In the genomic region with DNA sequence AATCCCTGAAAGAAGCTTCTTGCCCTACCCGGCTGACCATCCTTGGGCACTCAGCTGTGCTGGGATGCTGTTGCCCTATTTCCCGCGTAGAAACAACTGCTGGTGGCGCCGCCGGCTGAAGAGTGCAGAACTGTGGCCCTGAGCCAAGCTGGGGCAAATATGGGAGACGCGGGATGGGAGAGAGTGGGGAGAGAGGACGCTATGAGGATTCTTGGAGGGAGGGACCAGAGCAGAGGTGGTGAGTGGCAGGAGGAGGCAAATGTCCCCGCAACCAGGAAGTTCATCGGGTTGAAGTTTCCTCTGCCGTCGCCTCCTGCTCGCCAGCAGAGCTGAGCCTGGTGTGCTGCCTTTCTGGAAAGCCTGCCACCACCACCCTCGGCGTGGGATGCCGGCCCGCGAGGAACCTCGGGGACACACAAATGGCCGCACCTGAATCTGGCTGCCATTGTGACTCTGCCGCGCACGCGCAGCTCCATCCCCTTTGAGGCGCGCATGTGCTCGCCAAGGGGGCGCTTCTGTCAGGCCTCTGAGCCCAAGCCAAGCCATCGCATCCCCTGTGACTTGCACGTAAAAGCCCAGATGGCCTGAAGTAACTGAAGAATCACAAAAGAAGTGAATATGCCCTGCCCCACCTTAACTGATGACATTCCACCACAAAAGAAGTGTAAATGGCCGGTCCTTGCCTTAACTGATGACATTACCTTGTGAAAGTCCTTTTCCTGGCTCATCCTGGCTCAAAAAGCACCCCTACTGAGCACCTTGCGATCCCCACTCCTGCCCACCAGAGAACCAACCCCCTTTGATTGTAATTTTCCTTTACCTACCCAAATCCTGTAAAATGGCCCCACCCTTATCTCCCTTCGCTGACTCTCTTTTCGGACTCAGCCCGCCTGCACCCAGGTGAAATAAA, we compare ENCODE assay signal across 8 cellular contexts. TPM values are rescaled to one million over a fixed set of nuclear protein-coding genes. Genes with fewer than 3 reads are reported as not detected.
A peak's percentile ranks its signal among the peaks of the same experiment; 100 is the strongest.
DNase-seq lines count a peak whose midpoint lies in the region; ATAC-seq and TF ChIP-seq lines count a peak whose summit lies in the region.
"Not testable (repeated sequence)": the region's sequence is repeated elsewhere in the genome, so short reads cannot be mapped to it uniquely, and the experiment has no call there.

No MANE protein-coding gene starts in this region.

- H3K27ac Mint-ChIP-seq in activated T-cell treated with anti-CD3 and anti-CD28 coated beads, Interleukin-2, amount 50 U/mL, for 72 hours = peak overlapping the region; percentile 85

- WGBS in ovary, 3 donors = 17 to 39% (median 30%) methylated on average over 36 of the region's 36 CpGs

- H3K9me3 Mint-ChIP-seq in activated T-cell treated with anti-CD3 and anti-CD28 coated beads, Interleukin-2, amount 50 U/mL, for 72 hours = not testable (repeated sequence)

- H3K36me3 ChIP-seq in H7 (replicated peaks; ENCODE audit: control insufficient read depth, insufficient read depth, low read length); ovary: not testable (repeated sequence)

- H3K4me1 ChIP-seq in ovary (ENCODE audit: insufficient read depth) = not testable (repeated sequence)

- peaks cover 27% of the 10 kb centered on the region for H3K27me3 Mint-ChIP-seq in activated T-cell treated with anti-CD3 and anti-CD28 coated beads, Interleukin-2, amount 50 U/mL, for 72 hours (ENCODE audit: low read depth)

- not testable (repeated sequence) for H3K36me3 Mint-ChIP-seq in activated T-cell treated with anti-CD3 and anti-CD28 coated beads, Interleukin-2, amount 50 U/mL, for 72 hours (ENCODE audit: insufficient read depth in 2 of 2)

- H3K4me3 ChIP-seq in H7 (ENCODE audit: insufficient read depth, low read depth, low read length) (peak overlapping the region; percentile 43), dorsolateral prefrontal cortex (peak overlapping the region in 58 of 59 donors; percentile 12 to 71 (median 52)), iPS-18c (ENCODE audit: insufficient read depth, low read depth, low read length) (peak overlapping the region; percentile 62), ovary (peak overlapping the region; percentile 24)

- not testable (repeated sequence) for TF ChIP-seq EP300 in ovary (IDR thresholded peaks at IDR 0.05)

- H3K4me3 Mint-ChIP-seq in activated T-cell treated with anti-CD3 and anti-CD28 coated beads, Interleukin-2, amount 50 U/mL, for 72 hours = peak overlapping the region; percentile 84

- H3K4me1 Mint-ChIP-seq in activated T-cell treated with anti-CD3 and anti-CD28 coated beads, Interleukin-2, amount 50 U/mL, for 72 hours (ENCODE audit: low read depth) = peaks cover 31% of the 10 kb centered on the region

- TF ChIP-seq CTCF in dorsolateral prefrontal cortex (IDR thresholded peaks at IDR 0.05 in 54 of 56, conservative IDR thresholded peaks at IDR 0.05 in 2 of 56; ENCODE audit: low read depth in 1 of 56, partially characterized antibody in 56 of 56) = peak in 6 of 56 donors; percentile 8 to 17 (median 12)
- not testable (repeated sequence) for TF ChIP-seq CTCF in ovary (IDR thresholded peaks at IDR 0.05)

- intact Hi-C loops in dorsolateral prefrontal cortex (cut with DNase I); ovary (cut with DNase I): not testable (repeated sequence)

- not testable (repeated sequence) for H3K27me3 ChIP-seq in H7 (ENCODE audit: control insufficient read depth, insufficient read depth, low read length); ovary
- H3K27me3 ChIP-seq in dorsolateral prefrontal cortex = peaks cover 0 to 11% (median 0%) of the 10 kb centered on the region in 45 donors

- H3K27ac ChIP-seq in dorsolateral prefrontal cortex = peak overlapping the region in 19 of 59 donors; percentile 13 to 72 (median 52)
- H3K27ac ChIP-seq in ovary = not testable (repeated sequence)

- not testable (repeated sequence) for H3K9me3 ChIP-seq in iPS-18c (ENCODE audit: control insufficient read depth, insufficient read depth, low read length); ovary

- DNase-seq in DMS114 treated with DMSO at 0.1 percent for 48 hours (lab: John Stamatoyannopoulos, UW; ENCODE audit: unreplicated experiment) = peak; percentile 62
- DNase-seq in H7 = peak; percentile 69
- DNase-seq in RPMI7951 (ENCODE audit: low read depth) = peak; percentile 16
- DNase-seq in activated T-cell treated with anti-CD3 and anti-CD28 coated beads, Interleukin-2, amount 50 U/mL, for 72 hours = peak; percentile 48 to 65
- peak in 8 of 10 donors; percentile 23 to 61 (median 48) for DNase-seq in dorsolateral prefrontal cortex
- peak in 2 of 5 donors; percentile 41 for DNase-seq in ovary
- peak; percentile 22 for DNase-seq in stimulated activated CD8-positive, alpha-beta memory T cell treated with anti-CD3 and anti-CD28 coated beads, Interleukin-7, amount 100 ng/mL, for 24 hours (ENCODE audit: low read depth)

- TF ChIP-seq POLR2A in ovary (IDR thresholded peaks at IDR 0.05) = not testable (repeated sequence)

- peak; percentile 40 to 58 for ATAC-seq in activated T-cell treated with anti-CD3 and anti-CD28 coated beads, Interleukin-2, amount 50 U/mL, for 72 hours (replicated peaks in 1 of 2)

RNA-seq across cellular contexts. Expression of a gene that starts 36.9 kb away (rescaled TPM):
- total RNA-seq in H7 (2014; rRNA removed; shearing (Covaris generic)) = not detected in 2 replicates
- not detected in 2 replicates for total RNA-seq in RPMI7951 (2014; rRNA removed; shearing (Covaris generic))
- total RNA-seq in activated T-cell treated with anti-CD3 and anti-CD28 coated beads, Interleukin-2, amount 50 U/mL, for 72 hours = not detected
- total RNA-seq in dorsolateral prefrontal cortex = not detected
- total RNA-seq in ovary = under 1 TPM in 1 of 7 donors, not detected in 6; 0.13 TPM
- polyA plus RNA-seq in ovary = not detected

RNA-seq across cellular contexts. Expression of a gene that starts 59.9 kb away (rescaled TPM):
- total RNA-seq in H7 (2014; rRNA removed; shearing (Covaris generic)) = 31.3 and 32.4 TPM in 2 replicates
- 38.4 and 38.8 TPM in 2 replicates for total RNA-seq in RPMI7951 (2014; rRNA removed; shearing (Covaris generic))
- total RNA-seq in activated T-cell treated with anti-CD3 and anti-CD28 coated beads, Interleukin-2, amount 50 U/mL, for 72 hours = 1 to 10 TPM; 1.4 to 1.7 TPM
- total RNA-seq in dorsolateral prefrontal cortex (10 to 100 TPM in 50 of 120 experiments, 1 to 10 TPM in 70; 1.6 to 58.4 (median 8.8) TPM), ovary (100 to 1,000 TPM in 1 of 7 donors, 10 to 100 TPM in 6; 13.9 to 102 (median 35.3) TPM)
- polyA plus RNA-seq in ovary = 100 to 1,000 TPM in 1 of 2 donors, 10 to 100 TPM in 1; 29.7 to 138 TPM
